In the genomic region with DNA sequence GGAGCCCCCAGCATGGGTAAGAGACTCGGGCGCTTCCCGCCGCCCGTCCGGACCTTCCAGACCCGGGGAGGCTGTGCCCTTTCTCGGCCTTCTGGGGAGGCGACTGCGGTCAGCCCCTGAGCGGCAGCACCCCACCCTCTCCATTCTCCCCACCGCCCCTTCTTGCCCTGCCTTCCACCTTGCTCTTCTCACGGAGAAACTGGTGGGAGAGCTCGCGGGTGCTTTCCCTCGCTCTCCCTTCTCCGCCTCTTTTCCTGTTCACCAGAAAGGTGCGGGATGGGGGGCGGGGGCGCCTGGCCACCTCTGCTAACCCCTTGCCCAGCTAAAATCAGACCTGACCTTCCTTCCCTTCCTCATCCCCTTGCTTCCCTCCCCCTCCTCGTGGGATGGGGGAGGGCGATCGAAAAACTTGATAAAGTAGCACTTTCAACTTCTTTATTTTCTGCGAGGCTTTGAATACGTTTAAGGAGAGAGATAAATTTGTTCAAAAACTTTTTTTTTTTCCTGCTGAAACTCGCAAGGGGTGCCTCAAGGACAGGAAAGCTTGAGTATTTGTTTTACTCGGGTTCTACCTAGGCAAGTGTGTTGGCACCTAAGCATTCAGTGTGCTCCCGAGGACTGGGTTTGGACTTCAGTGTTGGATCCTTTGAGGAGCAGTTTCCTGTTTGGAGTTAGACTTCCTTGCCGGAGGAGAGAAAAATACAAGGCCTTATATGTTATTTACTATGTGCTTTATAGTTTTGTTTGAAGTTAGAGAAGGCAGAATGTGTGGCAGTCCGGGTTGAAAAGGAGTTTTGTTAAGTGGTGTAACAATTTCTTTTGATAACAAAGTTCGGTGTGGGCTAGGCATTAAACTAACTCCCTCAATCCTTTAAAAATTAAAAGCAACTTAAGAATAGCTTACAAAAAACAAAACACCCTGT, we compare ENCODE assay signal across 7 cellular contexts. TPM values are rescaled to one million over a fixed set of nuclear protein-coding genes. Genes with fewer than 3 reads are reported as not detected.
DNase-seq lines count a peak whose midpoint lies in the region; ATAC-seq and TF ChIP-seq lines count a peak whose summit lies in the region.

No MANE protein-coding gene starts in this region.

- WGBS in trophoblast cell (ENCODE audit: extremely low coverage, insufficient coverage, insufficient read length) = no CpG with 5 or more reads among the region's 31 CpGs

- peak overlapping the region; percentile 98 for H4K12ac ChIP-seq in trophoblast cell (ENCODE audit: low read depth, low read length)

- no peak overlapping the region for H2BK12ac ChIP-seq in trophoblast cell (ENCODE audit: low read length)

- peak overlapping the region; percentile 90 for H3K27ac ChIP-seq in cardiac muscle cell
- H3K27ac ChIP-seq in trophoblast cell (ENCODE audit: low read depth, low read length) = peak overlapping the region; percentile 98

- H2BK120ac ChIP-seq in trophoblast cell (ENCODE audit: insufficient read depth, low read length, poor library complexity) = peak overlapping the region; percentile 95

- peaks cover 19% of the 10 kb centered on the region for H3K79me2 ChIP-seq in trophoblast cell (ENCODE audit: control insufficient read depth, insufficient read depth, low read length, poor library complexity)

- no peak overlapping the region for H3K23ac ChIP-seq in trophoblast cell (ENCODE audit: low read length)

- H3K4me1 Mint-ChIP-seq in activated T-cell treated with anti-CD3 and anti-CD28 coated beads, Interleukin-2, amount 50 U/mL, for 72 hours (ENCODE audit: low read depth) = peaks cover 55% of the 10 kb centered on the region

- peak overlapping the region; percentile 93 for H3K4ac ChIP-seq in trophoblast cell (ENCODE audit: low read depth, low read length)

- H4K8ac ChIP-seq in trophoblast cell (ENCODE audit: low read depth, low read length) = peak overlapping the region; percentile 97

- DNase-seq in GM03348 (ENCODE audit: low spot score) (peak; percentile 36), LNCaP clone FGC (ENCODE audit: low read depth) (peak; percentile 43), cardiac muscle cell (ENCODE audit: low read depth in 1 of 2, low spot score in 1 of 2) (peak; percentile 35 to 38), trophoblast cell (peak in 1 of 2 donors; percentile 28), NCI-H774 (lab: John Stamatoyannopoulos, UW) (no peak)
- DNase-seq in activated T-cell treated with anti-CD3 and anti-CD28 coated beads, Interleukin-2, amount 50 U/mL, for 72 hours = no peak

- H2BK5ac ChIP-seq in trophoblast cell (ENCODE audit: low read depth, low read length, poor library complexity) = peak overlapping the region; percentile 95

- H3K27ac Mint-ChIP-seq in activated T-cell treated with anti-CD3 and anti-CD28 coated beads, Interleukin-2, amount 50 U/mL, for 72 hours = peak overlapping the region; percentile 99

- H3K27me3 ChIP-seq in cardiac muscle cell (no peaks in the 10 kb centered on the region), trophoblast cell (ENCODE audit: insufficient read depth, low read length) (no peaks in the 10 kb centered on the region)

- no peaks in the 10 kb centered on the region for H3K9me3 Mint-ChIP-seq in activated T-cell treated with anti-CD3 and anti-CD28 coated beads, Interleukin-2, amount 50 U/mL, for 72 hours

- H3K4me3 ChIP-seq in LNCaP clone FGC (ENCODE audit: low read depth, low read length) (peak overlapping the region; percentile 71), cardiac muscle cell (peak overlapping the region; percentile 53), trophoblast cell (ENCODE audit: low read depth, low read length) (peak overlapping the region; percentile 80)

- peak overlapping the region; percentile 63 for H3K4me2 ChIP-seq in trophoblast cell (ENCODE audit: low read length)

- H3K9ac ChIP-seq in trophoblast cell (ENCODE audit: low read length) = peak overlapping the region; percentile 77

- H2AFZ ChIP-seq in trophoblast cell (ENCODE audit: insufficient read depth, low read length, poor library complexity) = peak overlapping the region; percentile 95

- ATAC-seq in GM21723 (IDR thresholded peaks at IDR 0.05; ENCODE audit: unreplicated experiment) = peak; percentile 40
- ATAC-seq in activated T-cell treated with anti-CD3 and anti-CD28 coated beads, Interleukin-2, amount 50 U/mL, for 72 hours (replicated peaks in 1 of 2) = no peak

- H3K36me3 Mint-ChIP-seq in activated T-cell treated with anti-CD3 and anti-CD28 coated beads, Interleukin-2, amount 50 U/mL, for 72 hours (ENCODE audit: insufficient read depth in 2 of 2) = peaks cover 3 to 7% of the 10 kb centered on the region in 2 donors

- peaks cover 12% of the 10 kb centered on the region for H3K79me1 ChIP-seq in trophoblast cell (ENCODE audit: low read length)

- no peaks in the 10 kb centered on the region for H3K27me3 Mint-ChIP-seq in activated T-cell treated with anti-CD3 and anti-CD28 coated beads, Interleukin-2, amount 50 U/mL, for 72 hours (ENCODE audit: low read depth)

- H3K4me3 Mint-ChIP-seq in activated T-cell treated with anti-CD3 and anti-CD28 coated beads, Interleukin-2, amount 50 U/mL, for 72 hours = peak overlapping the region; percentile 100

- H3K9me3 ChIP-seq in cardiac muscle cell (ENCODE audit: low read depth) = no peaks in the 10 kb centered on the region
- no peaks in the 10 kb centered on the region for H3K9me3 ChIP-seq in trophoblast cell (ENCODE audit: insufficient read depth, low read depth, low read length)

- TF ChIP-seq CTCF in LNCaP clone FGC (IDR thresholded peaks at IDR 0.05; ENCODE audit: control insufficient read depth, extremely low read depth, insufficient read depth) (no peak), cardiac muscle cell (IDR thresholded peaks at IDR 0.05; ENCODE audit: low read depth, low read length) (no peak)

- H3K36me3 ChIP-seq in cardiac muscle cell (no peaks in the 10 kb centered on the region), trophoblast cell (ENCODE audit: control insufficient read depth in 1 of 2, insufficient read depth in 2 of 2, low read length in 2 of 2) (no peaks in the 10 kb centered on the region)

- peak overlapping the region; percentile 99 for H3K14ac ChIP-seq in trophoblast cell (ENCODE audit: low read length)

- peaks cover 14% of the 10 kb centered on the region for H3K4me1 ChIP-seq in cardiac muscle cell (ENCODE audit: low read depth)
- peaks cover 5 to 8% of the 10 kb centered on the region in 2 experiments for H3K4me1 ChIP-seq in trophoblast cell (ENCODE audit: control insufficient read depth in 1 of 2, insufficient read depth in 2 of 2, low read length in 2 of 2)

- peak overlapping the region; percentile 59 for H2AK5ac ChIP-seq in trophoblast cell (ENCODE audit: low read length)

- peak overlapping the region; percentile 97 for H4K91ac ChIP-seq in trophoblast cell (ENCODE audit: low read depth, low read length)

- H3K18ac ChIP-seq in trophoblast cell (ENCODE audit: low read length) = peak overlapping the region; percentile 80

RNA-seq across cellular contexts. Expression of a gene that starts 0.9 kb away (rescaled TPM):
- total RNA-seq in activated T-cell treated with anti-CD3 and anti-CD28 coated beads, Interleukin-2, amount 50 U/mL, for 72 hours = 10 to 100 TPM; 29.3 to 29.5 TPM
- total RNA-seq in cardiac muscle cell = 12.7 and 19.2 TPM in 2 replicates
- polyA plus RNA-seq in cardiac muscle cell = 9.8 and 15.9 TPM in 2 replicates
- polyA plus RNA-seq in trophoblast cell (2013) = 26.6 and 27.1 TPM in 2 replicates

Comparison
In these comparisons a context has a peak if more than half of its experiments do, and no peak if none do; other contexts are left out.
1. DNase-seq: peak in GM03348 (single experiment), LNCaP clone FGC (single experiment) and cardiac muscle cell (2 of 2); none in activated T-cell treated with anti-CD3 and anti-CD28 coated beads, Interleukin-2, amount 50 U/mL, for 72 hours (0 of 2) and NCI-H774 (single experiment).
2. Peak in every context shown above with its lines, with median percentiles within 50 percentile points of each other: H3K4me3 ChIP-seq.